Comparison of ENCODE assay signal across 18 cellular contexts in the genomic region with DNA sequence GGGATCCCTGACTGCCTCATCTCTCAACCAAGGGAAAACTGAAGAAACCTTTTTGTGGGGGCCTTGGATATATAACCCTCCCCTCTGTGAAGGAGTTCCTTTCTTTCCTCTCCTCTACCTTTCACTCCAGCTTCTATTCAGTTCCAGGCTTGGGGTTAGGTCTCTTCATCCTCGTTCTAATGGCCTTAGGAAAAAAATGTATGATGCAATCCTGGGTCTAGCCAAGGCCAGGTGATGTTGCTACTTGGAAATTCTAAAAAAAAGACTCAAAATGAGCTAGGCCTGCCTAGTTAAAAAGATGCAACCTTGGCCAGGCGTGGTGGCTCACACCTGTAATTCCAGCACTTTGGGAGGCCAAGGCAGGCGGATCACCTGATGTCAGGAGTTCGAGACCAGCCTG. TPM values are rescaled to one million over a fixed set of nuclear protein-coding genes. Genes with fewer than 3 reads are reported as not detected.
DNase-seq lines count a peak whose midpoint lies in the region; ATAC-seq, FAIRE-seq and TF ChIP-seq lines count a peak whose summit lies in the region.
"Had no signal": no experiment of that assay in that cellular context is flagged by ENCODE, and none has a peak within 500 bp of the region (broad histone marks: within the 10 kb centered on the region; RNA-seq: fewer than 3 reads in every experiment).

No MANE protein-coding gene starts in this region.

- no peak overlapping the region for H3K27ac Mint-ChIP-seq in MCF 10A (ENCODE audit: low read depth, unreplicated experiment)
- H3K27ac Mint-ChIP-seq: CD4-positive, alpha-beta memory T cell had no signal

- H3K9ac ChIP-seq in HepG2 (ENCODE audit: insufficient read depth, low read depth, low read length) (no peak overlapping the region), K562 (ENCODE audit: insufficient read depth in 1 of 2, low read depth in 2 of 2, low read length in 2 of 2) (no peak overlapping the region)

- no peaks in the 10 kb centered on the region for H3K27me3 Mint-ChIP-seq in MCF 10A (ENCODE audit: insufficient read depth, unreplicated experiment)
- H3K27me3 Mint-ChIP-seq: CD4-positive, alpha-beta memory T cell had no signal

- H3K4me3 ChIP-seq in breast epithelium: no peak overlapping the region
- H3K4me3 ChIP-seq in HepG2 (replicated peaks in 1 of 3; ENCODE audit: insufficient read depth in 1 of 3, low read depth in 2 of 3, low read length in 3 of 3): no peak overlapping the region
- H3K4me3 ChIP-seq in right lobe of liver: no peak overlapping the region
- no peak overlapping the region for H3K4me3 ChIP-seq in K562

- H3K4me3 Mint-ChIP-seq in MCF 10A (ENCODE audit: unreplicated experiment): no peak overlapping the region
- H3K4me3 Mint-ChIP-seq: H9 had no signal

- no peaks in the 10 kb centered on the region for H3K9me3 Mint-ChIP-seq in MCF 10A (ENCODE audit: unreplicated experiment)
- H3K9me3 Mint-ChIP-seq: CD4-positive, alpha-beta memory T cell; H9 had no signal

- H3K79me2 ChIP-seq in HepG2 (ENCODE audit: insufficient read depth, low read length) (no peaks in the 10 kb centered on the region), K562 (ENCODE audit: control insufficient read depth, insufficient read depth, low read length) (no peaks in the 10 kb centered on the region)

- H3K36me3 ChIP-seq in breast epithelium (no peaks in the 10 kb centered on the region), HepG2 (replicated peaks in 1 of 2; ENCODE audit: control insufficient read depth in 1 of 2, insufficient read depth in 2 of 2, low read length in 2 of 2) (peaks cover 3 to 11% of the 10 kb centered on the region in 2 experiments), right lobe of liver (peaks cover 0 to 1% (median 0%) of the 10 kb centered on the region in 4 donors), K562 (ENCODE audit: control insufficient read depth, insufficient read depth, low read length) (peaks cover 18% of the 10 kb centered on the region; the same call in 2 of the 3 replicates)
- H3K36me3 ChIP-seq: BE2C had no signal

- no peak overlapping the region for H2AFZ ChIP-seq in HepG2 (ENCODE audit: low read length)
- no peak overlapping the region for H2AFZ ChIP-seq in K562 (ENCODE audit: low read depth, low read length)

- in situ Hi-C loops in HepG2 (cut with HindIII; ENCODE audit: extremely low pct_ligation_motif_present, low pct_unique_long_range_greater_than_20kb) (no loop called here), K562 (cut with MboI) (no loop called here)

- DNase-seq in MCF 10A (ENCODE audit: unreplicated experiment): peak; percentile 18
- DNase-seq in breast epithelium (ENCODE audit: low spot score in 2 of 2): no peak
- no peak for DNase-seq in HepG2 (ENCODE audit: low spot score)
- DNase-seq in right lobe of liver: no peak
- no peak for DNase-seq in K562 (ENCODE audit: extremely low read depth in 1 of 4, low spot score in 3 of 4)
- DNase-seq in left lobe of liver (ENCODE audit: low spot score): no peak
- DNase-seq: BE2C; CD4-positive, alpha-beta memory T cell; DMS153; DMS79 treated with DMSO at 0.1 percent for 48 hours; EL; GOT3; H9 had no signal

- no peak for TF ChIP-seq EP300 in HepG2 (IDR thresholded peaks at IDR 0.05; ENCODE audit: low read depth in 2 of 2, low read length in 2 of 2)
- no peak for TF ChIP-seq EP300 in HepG2 (CRISPR knock-in tag; IDR thresholded peaks at IDR 0.05; ENCODE audit: borderline replicate concordance)
- TF ChIP-seq EP300 in K562 (IDR thresholded peaks at IDR 0.05; ENCODE audit: low read length): no peak

- intact Hi-C loops in MCF 10A (cut with micrococcal nuclease): no loop called here
- intact Hi-C loops in breast epithelium (cut with DNase I; ENCODE audit: low total_unique reads): no loop called here
- intact Hi-C loops in HepG2 (cut with micrococcal nuclease; ENCODE audit: unreplicated experiment): loop anchor here (10.0 kb wide), 1 partner anchor 60 kb away; no protein-coding TSS in a partner anchor
- intact Hi-C loops in right lobe of liver (cut with DNase I): no loop called here
- intact Hi-C loops in K562 (cut with micrococcal nuclease): no loop called here

- CTCF ChIA-PET in MCF 10A (lab: Yijun Ruan, JAX) (interaction anchor here (1.9 to 3.1 kb wide), 2 partner anchors 48 to 72 kb away, joined by 6 to 30 read pairs; no protein-coding TSS in a partner anchor), HepG2 (lab: Yijun Ruan, JAX; ENCODE audit: low intra/inter-chr PET ratio, low total read pairs) (no interaction called here), K562 (lab: Yijun Ruan, JAX; ENCODE audit: low intra/inter-chr PET ratio) (no interaction called here)

- TF ChIP-seq POLR2A in breast epithelium (IDR thresholded peaks at IDR 0.05): no peak
- TF ChIP-seq POLR2A in HepG2 (IDR thresholded peaks at IDR 0.05; ENCODE audit: insufficient read depth in 1 of 2, low read depth in 2 of 2, low read length in 2 of 2): no peak
- no peak for TF ChIP-seq POLR2A in right lobe of liver (IDR thresholded peaks at IDR 0.05)
- no peak for TF ChIP-seq POLR2A in K562 (conservative IDR thresholded peaks at IDR 0.05)

- H3K36me3 Mint-ChIP-seq in MCF 10A (ENCODE audit: insufficient read depth, unreplicated experiment): peaks cover 41% of the 10 kb centered on the region

- ATAC-seq in HepG2 (no peak), right lobe of liver (no peak), K562 (no peak), left lobe of liver (no peak), GM21825 (IDR thresholded peaks at IDR 0.05; ENCODE audit: unreplicated experiment) (no peak)

- H3K4me2 ChIP-seq in HepG2 (ENCODE audit: low read depth, low read length) (no peak overlapping the region), K562 (ENCODE audit: insufficient read depth, low read length) (no peak overlapping the region)

- H3K27me3 ChIP-seq in breast epithelium (no peaks in the 10 kb centered on the region), HepG2 (ENCODE audit: control insufficient read depth in 1 of 2, insufficient read depth in 2 of 2, low read length in 2 of 2) (no peaks in the 10 kb centered on the region), right lobe of liver (no peaks in the 10 kb centered on the region), K562 (ENCODE audit: control insufficient read depth in 2 of 2, insufficient read depth in 2 of 2, low read length in 2 of 2) (no peaks in the 10 kb centered on the region)
- H3K27me3 ChIP-seq: BE2C had no signal

- H4K20me1 ChIP-seq in HepG2 (ENCODE audit: insufficient read depth, low read length): no peaks in the 10 kb centered on the region
- peaks cover 3% of the 10 kb centered on the region for H4K20me1 ChIP-seq in K562 (replicated peaks; ENCODE audit: control insufficient read depth, insufficient read depth, low read length)

- no peak for TF ChIP-seq CTCF in MCF 10A (IDR thresholded peaks at IDR 0.05; ENCODE audit: unreplicated experiment)
- TF ChIP-seq CTCF in breast epithelium (IDR thresholded peaks at IDR 0.05): no peak
- TF ChIP-seq CTCF in HepG2 (CRISPR knock-in tag; IDR thresholded peaks at IDR 0.05): no peak
- TF ChIP-seq CTCF in right lobe of liver (IDR thresholded peaks at IDR 0.05): no peak
- TF ChIP-seq CTCF in K562 (IDR thresholded peaks at IDR 0.05 in 2 of 3, conservative IDR thresholded peaks at IDR 0.05 in 1 of 3; ENCODE audit: insufficient read depth in 2 of 3, low read depth in 1 of 3, low read length in 3 of 3): no peak

- H3K9me3 ChIP-seq in breast epithelium (no peaks in the 10 kb centered on the region), HepG2 (ENCODE audit: low read length) (no peaks in the 10 kb centered on the region), right lobe of liver (no peaks in the 10 kb centered on the region), K562 (replicated peaks; ENCODE audit: control insufficient read depth, insufficient read depth, low read depth, low read length) (no peaks in the 10 kb centered on the region)
- H3K9me3 ChIP-seq: BE2C had no signal

- no peaks in the 10 kb centered on the region for H3K9me1 ChIP-seq in K562 (ENCODE audit: control insufficient read depth, insufficient read depth, low read length)

- 83% methylated on average over 4 of the region's 4 CpGs for WGBS in HepG2 (ENCODE audit: low lambda C conversion rate)
- 96% methylated on average over 4 of the region's 4 CpGs for WGBS in right lobe of liver (ENCODE audit: insufficient coverage, low coverage, low lambda C conversion rate, missing lambda C conversion rate)
- WGBS in K562 (ENCODE audit: insufficient coverage, low coverage, missing lambda C conversion rate): 81% methylated on average over 4 of the region's 4 CpGs

- POLR2A ChIA-PET in MCF 10A (lab: Yijun Ruan, JAX) (interaction anchor here (1.2 to 4.1 kb wide), 4 partner anchors 13 to 68 kb away, joined by 3 to 27 read pairs (median 4); no protein-coding TSS in a partner anchor), HepG2 (lab: Yijun Ruan, JAX) (interaction anchor here (0.9 to 2.6 kb wide), 6 partner anchors 11 to 195 kb away, joined by 3 to 13 read pairs (median 8); partner anchors contain the start of genes GTPBP2 and TJAP1), K562 (lab: Yijun Ruan, JAX) (interaction anchor here (0.6 to 2.4 kb wide), 5 partner anchors 9 to 333 kb away, joined by 3 to 12 read pairs (median 3); no protein-coding TSS in a partner anchor)

- no peak for TF ChIP-seq RAD21 in HepG2 (CRISPR knock-in tag; IDR thresholded peaks at IDR 0.05)
- TF ChIP-seq RAD21 in K562 (CRISPR knock-in tag; conservative IDR thresholded peaks at IDR 0.05 in 1 of 2, IDR thresholded peaks at IDR 0.05 in 1 of 2): no peak

- H3K4me1 Mint-ChIP-seq in MCF 10A (ENCODE audit: insufficient read depth, unreplicated experiment): peaks cover 32% of the 10 kb centered on the region
- H3K4me1 Mint-ChIP-seq: H9 had no signal

- BruUV-seq in MCF 10A (replicated peaks; lab: Mats Ljungman, UMichigan): no TSS peak
- no TSS peak for BruUV-seq in HepG2 (replicated peaks; lab: Mats Ljungman, UMichigan)
- no TSS peak for BruUV-seq in K562 (replicated peaks; lab: Mats Ljungman, UMichigan)

- H3K27ac ChIP-seq in breast epithelium: peak overlapping the region in 1 of 2 donors; percentile 86
- H3K27ac ChIP-seq in HepG2 (ENCODE audit: extremely low read length, insufficient read depth, low read length): no peak overlapping the region
- H3K27ac ChIP-seq in right lobe of liver: no peak overlapping the region
- no peak overlapping the region for H3K27ac ChIP-seq in K562 (ENCODE audit: extremely low read depth, low read depth, low read length)
- H3K27ac ChIP-seq: C4-2B had no signal

- H3K4me1 ChIP-seq in breast epithelium (peaks cover 0 to 23% of the 10 kb centered on the region in 2 donors), HepG2 (ENCODE audit: insufficient read depth, low read length) (peaks cover 34% of the 10 kb centered on the region), right lobe of liver (peaks cover 0 to 18% (median 0%) of the 10 kb centered on the region in 4 donors), K562 (replicated peaks in 1 of 2; ENCODE audit: control insufficient read depth in 2 of 2, insufficient read depth in 2 of 2, low read length in 2 of 2) (peaks cover 6 to 7% of the 10 kb centered on the region in 2 experiments; a peak in 3 of 5 replicates)

- no peak for FAIRE-seq in HepG2 (lab: Jason Lieb, UNC)
- no peak for FAIRE-seq in K562 (lab: Jason Lieb, UNC)
- FAIRE-seq: A204.1, G401.6, GM12891 had no signal

RNA-seq across cellular contexts. Expression of gene ABCC10, which starts 7.6 kb away (rescaled TPM):
- 25.6 and 25.9 TPM in 2 replicates for total RNA-seq in MCF 10A (2022)
- 10 to 100 TPM in 2 of 3 donors, 1 to 10 TPM in 1; 9.0 to 19.9 (median 12.1) TPM for total RNA-seq in breast epithelium
- 11.2 and 24.3 TPM in 2 replicates for total RNA-seq in HepG2 (2016; rRNA removed; fragmentation: Illumina TruSeq; extraction: Trizol)
- total RNA-seq in HepG2 (2016; cell fraction: cytosol; rRNA removed; fragmentation: Illumina TruSeq; extraction: Trizol; ENCODE audit: low read depth): 3.0 and 3.3 TPM in 2 replicates
- total RNA-seq in HepG2 (2016; cell fraction: insoluble cytoplasmic fraction; rRNA removed; fragmentation: Illumina TruSeq; extraction: Trizol): 8.8 and 26.6 TPM in 2 replicates
- total RNA-seq in HepG2 (2016; cell fraction: membrane; rRNA removed; fragmentation: Illumina TruSeq; extraction: Trizol): 6.5 and 8.3 TPM in 2 replicates
- total RNA-seq in HepG2 (2016; cell fraction: nucleus; rRNA removed; fragmentation: Illumina TruSeq; extraction: Trizol): 31.0 and 40.1 TPM in 2 replicates
- 16.0 and 24.1 TPM in 2 replicates for polyA plus RNA-seq in HepG2 (2011; rRNA removed)
- 11.8 and 12.5 TPM in 2 replicates for polyA plus RNA-seq in HepG2 (2011; cell fraction: cytosol; rRNA removed)
- polyA plus RNA-seq in HepG2 (2011; cell fraction: nucleus; rRNA removed): 91.9 and 94.6 TPM in 2 replicates
- polyA plus RNA-seq in HepG2 (2012): 11.7 and 19.9 TPM in 2 replicates
- polyA plus RNA-seq in HepG2 (2016; cell fraction: cytosol; fragmentation: Illumina TruSeq; extraction: Trizol; ENCODE audit: low read depth): 3.1 and 3.3 TPM in 2 replicates
- 5.9 and 7.7 TPM in 2 replicates for polyA plus RNA-seq in HepG2 (2016; cell fraction: insoluble cytoplasmic fraction; fragmentation: Illumina TruSeq; extraction: Trizol; ENCODE audit: low read depth)
- polyA plus RNA-seq in HepG2 (2016; cell fraction: membrane; fragmentation: Illumina TruSeq; extraction: Trizol; ENCODE audit: low read depth): 3.2 and 4.6 TPM in 2 replicates
- polyA plus RNA-seq in HepG2 (2016; cell fraction: nucleus; fragmentation: Illumina TruSeq; extraction: Trizol; ENCODE audit: insufficient read depth, low read depth): 59.5 and 67.0 TPM in 2 replicates
- polyA minus RNA-seq in HepG2 (2011; rRNA and poly(A)+ RNA removed; ENCODE audit: low replicate concordance): 17.7 and 40.9 TPM in 2 replicates
- 14.1 and 14.5 TPM in 2 replicates for polyA minus RNA-seq in HepG2 (2011; cell fraction: cytosol; rRNA and poly(A)+ RNA removed)
- polyA minus RNA-seq in HepG2 (2011; cell fraction: nucleus; rRNA and poly(A)+ RNA removed): 36.8 and 38.7 TPM in 2 replicates
- 10 to 100 TPM in 1 of 6 experiments, 1 to 10 TPM in 5; 5.8 to 10.7 (median 7.5) TPM for total RNA-seq in right lobe of liver
- 98.1 and 219 TPM in 2 replicates for total RNA-seq in K562 (2011; cell fraction: chromatin; rRNA removed; ENCODE audit: low replicate concordance)
- total RNA-seq in K562 (2011; cell fraction: nucleolus; rRNA removed): 108 and 125 TPM in 2 replicates
- total RNA-seq in K562 (2011; cell fraction: nucleoplasm; rRNA removed): 89.8 and 98.2 TPM in 2 replicates
- 16.5 and 20.4 TPM in 2 replicates for total RNA-seq in K562 (2014; rRNA removed)
- 6.8 and 10.5 TPM in 2 replicates for total RNA-seq in K562 (2014; rRNA removed; fragmentation: Illumina TruSeq; extraction: Trizol)
- 13.4 TPM in 2 replicates for total RNA-seq in K562 (2015; rRNA removed; fragmentation: Illumina TruSeq; extraction: Trizol)
- total RNA-seq in K562 (2021): 28.4 and 29.1 TPM in 2 replicates
- polyA plus RNA-seq in K562 (2011; rRNA removed): 13.7 and 23.5 TPM in 2 replicates
- polyA plus RNA-seq in K562 (2011; cell fraction: cytosol; rRNA removed): 13.8 and 24.4 TPM in 2 replicates
- polyA plus RNA-seq in K562 (2011; cell fraction: nucleus; rRNA removed): 79.9 and 89.8 TPM in 2 replicates
- polyA plus RNA-seq in K562 (2012): 19.5 and 28.6 TPM in 2 replicates
- 21.3 and 25.8 TPM in 2 replicates for polyA plus RNA-seq in K562 (2014; fragmentation: Illumina TruSeq; extraction: Trizol)
- 1 to 10 TPM; 2.4 to 2.6 TPM for polyA plus RNA-seq in K562 (2014; fragmentation: Nextera tagmentation; extraction: Ambion mirVana)
- polyA plus RNA-seq in K562 (2014; rRNA removed): 21.7 and 21.8 TPM in 2 replicates
- polyA minus RNA-seq in K562 (2011; rRNA and poly(A)+ RNA removed): 11.0 and 11.4 TPM in 2 replicates
- polyA minus RNA-seq in K562 (2011; cell fraction: cytosol; rRNA and poly(A)+ RNA removed): 15.0 and 21.0 TPM in 2 replicates
- polyA minus RNA-seq in K562 (2011; cell fraction: nucleus; rRNA and poly(A)+ RNA removed): 16.6 and 23.7 TPM in 2 replicates
- 11.9 TPM for total RNA-seq in left lobe of liver

RNA-seq across cellular contexts. Expression of gene DLK2, which starts 20.4 kb away (rescaled TPM):
- total RNA-seq in MCF 10A (2022) (13.6 and 30.2 TPM in 2 replicates), breast epithelium (1 to 10 TPM in 2 of 3 donors, not detected in 1; 3.6 to 8.9 TPM), HepG2 (2016; rRNA removed; fragmentation: Illumina TruSeq; extraction: Trizol) (0.74 and 1.2 TPM in 2 replicates), right lobe of liver (under 1 TPM in 1 of 6 experiments, not detected in 5; 0.13 TPM), K562 (2014; rRNA removed) (0.23 and 0.29 TPM in 2 replicates), K562 (2014; rRNA removed; fragmentation: Illumina TruSeq; extraction: Trizol) (not detected in 2 replicates), K562 (2015; rRNA removed; fragmentation: Illumina TruSeq; extraction: Trizol) (0.11 TPM in 1 of 2 replicates, not detected in the other), K562 (2021) (0.36 and 0.53 TPM in 2 replicates), left lobe of liver (not detected)
- total RNA-seq in HepG2 (2016; cell fraction: cytosol; rRNA removed; fragmentation: Illumina TruSeq; extraction: Trizol; ENCODE audit: low read depth): 0.62 and 0.81 TPM in 2 replicates
- 1.1 and 1.4 TPM in 2 replicates for total RNA-seq in HepG2 (2016; cell fraction: insoluble cytoplasmic fraction; rRNA removed; fragmentation: Illumina TruSeq; extraction: Trizol)
- 0.71 and 1.7 TPM in 2 replicates for total RNA-seq in HepG2 (2016; cell fraction: membrane; rRNA removed; fragmentation: Illumina TruSeq; extraction: Trizol)
- 0.81 TPM in 2 replicates for total RNA-seq in HepG2 (2016; cell fraction: nucleus; rRNA removed; fragmentation: Illumina TruSeq; extraction: Trizol)
- polyA plus RNA-seq in HepG2 (2011; rRNA removed) (3.8 and 5.9 TPM in 2 replicates), K562 (2011; rRNA removed) (0.35 and 0.74 TPM in 2 replicates), K562 (2014; fragmentation: Illumina TruSeq; extraction: Trizol) (0.16 and 0.37 TPM in 2 replicates), K562 (2014; fragmentation: Nextera tagmentation; extraction: Ambion mirVana) (not detected), K562 (2014; rRNA removed) (0.45 and 0.65 TPM in 2 replicates)
- 5.4 and 6.3 TPM in 2 replicates for polyA plus RNA-seq in HepG2 (2011; cell fraction: cytosol; rRNA removed)
- polyA plus RNA-seq in HepG2 (2011; cell fraction: nucleus; rRNA removed): 5.7 and 8.0 TPM in 2 replicates
- 3.9 and 4.0 TPM in 2 replicates for polyA plus RNA-seq in HepG2 (2012)
- polyA plus RNA-seq in HepG2 (2016; cell fraction: cytosol; fragmentation: Illumina TruSeq; extraction: Trizol; ENCODE audit: low read depth): 1.2 TPM in 2 replicates
- polyA plus RNA-seq in HepG2 (2016; cell fraction: insoluble cytoplasmic fraction; fragmentation: Illumina TruSeq; extraction: Trizol; ENCODE audit: low read depth): 0.61 and 0.65 TPM in 2 replicates
- 1.1 and 2.0 TPM in 2 replicates for polyA plus RNA-seq in HepG2 (2016; cell fraction: membrane; fragmentation: Illumina TruSeq; extraction: Trizol; ENCODE audit: low read depth)
- 1.5 and 2.0 TPM in 2 replicates for polyA plus RNA-seq in HepG2 (2016; cell fraction: nucleus; fragmentation: Illumina TruSeq; extraction: Trizol; ENCODE audit: insufficient read depth, low read depth)
- 2.9 and 10.0 TPM in 2 replicates for polyA minus RNA-seq in HepG2 (2011; rRNA and poly(A)+ RNA removed; ENCODE audit: low replicate concordance)
- 2.9 and 3.3 TPM in 2 replicates for polyA minus RNA-seq in HepG2 (2011; cell fraction: cytosol; rRNA and poly(A)+ RNA removed)
- polyA minus RNA-seq in HepG2 (2011; cell fraction: nucleus; rRNA and poly(A)+ RNA removed): 1.7 TPM in 2 replicates
- total RNA-seq in K562 (2011; cell fraction: chromatin; rRNA removed; ENCODE audit: low replicate concordance): 0.30 and 1.3 TPM in 2 replicates
- 2.2 and 3.3 TPM in 2 replicates for total RNA-seq in K562 (2011; cell fraction: nucleolus; rRNA removed)
- total RNA-seq in K562 (2011; cell fraction: nucleoplasm; rRNA removed): 1.9 and 2.0 TPM in 2 replicates
- 1.0 and 1.8 TPM in 2 replicates for polyA plus RNA-seq in K562 (2011; cell fraction: cytosol; rRNA removed)
- 0.87 and 1.3 TPM in 2 replicates for polyA plus RNA-seq in K562 (2011; cell fraction: nucleus; rRNA removed)
- 0.59 and 0.60 TPM in 2 replicates for polyA plus RNA-seq in K562 (2012)
- 0.25 and 0.27 TPM in 2 replicates for polyA minus RNA-seq in K562 (2011; rRNA and poly(A)+ RNA removed)
- polyA minus RNA-seq in K562 (2011; cell fraction: cytosol; rRNA and poly(A)+ RNA removed): not detected in 2 replicates
- polyA minus RNA-seq in K562 (2011; cell fraction: nucleus; rRNA and poly(A)+ RNA removed): 0.13 and 0.44 TPM in 2 replicates

RNA-seq across cellular contexts. Expression of gene TJAP1, which starts 42.4 kb away (rescaled TPM):
- 70.9 and 78.9 TPM in 2 replicates for total RNA-seq in MCF 10A (2022)
- total RNA-seq in breast epithelium: 10 to 100 TPM; 18.6 to 21.8 (median 21.3) TPM
- 10.2 and 15.7 TPM in 2 replicates for total RNA-seq in HepG2 (2016; rRNA removed; fragmentation: Illumina TruSeq; extraction: Trizol)
- 6.4 and 7.2 TPM in 2 replicates for total RNA-seq in HepG2 (2016; cell fraction: cytosol; rRNA removed; fragmentation: Illumina TruSeq; extraction: Trizol; ENCODE audit: low read depth)
- 12.5 and 16.8 TPM in 2 replicates for total RNA-seq in HepG2 (2016; cell fraction: insoluble cytoplasmic fraction; rRNA removed; fragmentation: Illumina TruSeq; extraction: Trizol)
- total RNA-seq in HepG2 (2016; cell fraction: membrane; rRNA removed; fragmentation: Illumina TruSeq; extraction: Trizol): 7.9 and 8.5 TPM in 2 replicates
- total RNA-seq in HepG2 (2016; cell fraction: nucleus; rRNA removed; fragmentation: Illumina TruSeq; extraction: Trizol): 22.6 and 23.5 TPM in 2 replicates
- polyA plus RNA-seq in HepG2 (2011; rRNA removed): 41.6 and 48.3 TPM in 2 replicates
- polyA plus RNA-seq in HepG2 (2011; cell fraction: cytosol; rRNA removed): 19.2 and 22.0 TPM in 2 replicates
- polyA plus RNA-seq in HepG2 (2011; cell fraction: nucleus; rRNA removed): 220 TPM in 2 replicates
- 27.3 and 28.6 TPM in 2 replicates for polyA plus RNA-seq in HepG2 (2012)
- polyA plus RNA-seq in HepG2 (2016; cell fraction: cytosol; fragmentation: Illumina TruSeq; extraction: Trizol; ENCODE audit: low read depth): 2.1 and 2.3 TPM in 2 replicates
- polyA plus RNA-seq in HepG2 (2016; cell fraction: insoluble cytoplasmic fraction; fragmentation: Illumina TruSeq; extraction: Trizol; ENCODE audit: low read depth): 13.6 and 18.5 TPM in 2 replicates
- polyA plus RNA-seq in HepG2 (2016; cell fraction: membrane; fragmentation: Illumina TruSeq; extraction: Trizol; ENCODE audit: low read depth): 6.4 and 6.8 TPM in 2 replicates
- 89.6 and 90.5 TPM in 2 replicates for polyA plus RNA-seq in HepG2 (2016; cell fraction: nucleus; fragmentation: Illumina TruSeq; extraction: Trizol; ENCODE audit: insufficient read depth, low read depth)
- polyA minus RNA-seq in HepG2 (2011; rRNA and poly(A)+ RNA removed; ENCODE audit: low replicate concordance): 17.3 and 27.1 TPM in 2 replicates
- 9.3 and 9.7 TPM in 2 replicates for polyA minus RNA-seq in HepG2 (2011; cell fraction: cytosol; rRNA and poly(A)+ RNA removed)
- polyA minus RNA-seq in HepG2 (2011; cell fraction: nucleus; rRNA and poly(A)+ RNA removed): 38.8 and 46.0 TPM in 2 replicates
- 10 to 100 TPM in 5 of 6 experiments, 1 to 10 TPM in 1; 9.2 to 16.0 (median 12.9) TPM for total RNA-seq in right lobe of liver
- 43.2 and 99.7 TPM in 2 replicates for total RNA-seq in K562 (2011; cell fraction: chromatin; rRNA removed; ENCODE audit: low replicate concordance)
- total RNA-seq in K562 (2011; cell fraction: nucleolus; rRNA removed): 41.3 and 52.0 TPM in 2 replicates
- 55.1 and 68.1 TPM in 2 replicates for total RNA-seq in K562 (2011; cell fraction: nucleoplasm; rRNA removed)
- 17.0 and 23.1 TPM in 2 replicates for total RNA-seq in K562 (2014; rRNA removed)
- total RNA-seq in K562 (2014; rRNA removed; fragmentation: Illumina TruSeq; extraction: Trizol): 7.2 TPM in 2 replicates
- total RNA-seq in K562 (2015; rRNA removed; fragmentation: Illumina TruSeq; extraction: Trizol): 11.1 and 11.2 TPM in 2 replicates
- total RNA-seq in K562 (2021): 25.4 and 35.8 TPM in 2 replicates
- 16.2 and 25.3 TPM in 2 replicates for polyA plus RNA-seq in K562 (2011; rRNA removed)
- polyA plus RNA-seq in K562 (2011; cell fraction: cytosol; rRNA removed): 16.2 and 19.2 TPM in 2 replicates
- polyA plus RNA-seq in K562 (2011; cell fraction: nucleus; rRNA removed): 92.6 and 107 TPM in 2 replicates
- 19.6 and 33.5 TPM in 2 replicates for polyA plus RNA-seq in K562 (2012)
- polyA plus RNA-seq in K562 (2014; fragmentation: Illumina TruSeq; extraction: Trizol): 17.0 and 21.3 TPM in 2 replicates
- polyA plus RNA-seq in K562 (2014; fragmentation: Nextera tagmentation; extraction: Ambion mirVana): under 1 TPM; 0.06 to 0.29 TPM
- 24.2 and 31.1 TPM in 2 replicates for polyA plus RNA-seq in K562 (2014; rRNA removed)
- 11.2 and 14.6 TPM in 2 replicates for polyA minus RNA-seq in K562 (2011; rRNA and poly(A)+ RNA removed)
- polyA minus RNA-seq in K562 (2011; cell fraction: cytosol; rRNA and poly(A)+ RNA removed): 8.1 and 9.8 TPM in 2 replicates
- 16.6 and 17.1 TPM in 2 replicates for polyA minus RNA-seq in K562 (2011; cell fraction: nucleus; rRNA and poly(A)+ RNA removed)
- 14.0 TPM for total RNA-seq in left lobe of liver
